In the genomic region with DNA sequence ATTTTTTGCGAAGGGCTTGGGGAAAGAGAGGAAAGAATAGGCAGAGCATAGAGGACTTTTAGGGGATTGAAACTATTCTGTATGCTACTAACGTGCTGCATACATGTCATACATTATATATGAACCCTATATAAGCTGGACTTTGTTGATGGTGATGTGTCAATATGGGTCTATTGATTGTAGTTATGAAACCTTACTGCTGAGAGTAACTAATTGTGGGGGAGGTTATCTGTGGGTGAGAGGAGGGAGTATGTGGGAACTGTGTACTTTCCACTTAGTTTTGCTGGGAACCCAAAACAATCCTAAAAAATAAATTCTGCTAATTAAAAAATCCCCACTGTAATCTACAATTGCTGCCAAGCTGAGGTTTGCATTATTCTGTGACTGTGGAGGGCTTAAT, we compare ENCODE assay signal across 10 cellular contexts. TPM values are rescaled to one million over a fixed set of nuclear protein-coding genes. Genes with fewer than 3 reads are reported as not detected.
"Had no signal": no experiment of that assay in that cellular context is flagged by ENCODE, and none has a peak within 500 bp of the region (broad histone marks: within the 10 kb centered on the region; RNA-seq: fewer than 3 reads in every experiment).

No MANE protein-coding gene starts in this region.

- H3K4me3 Mint-ChIP-seq: GM23338, H9, IgD-negative memory B cell had no signal

- FAIRE-seq: H1, H54, HTR-8/SVneo had no signal

- H3K4me3 ChIP-seq: GM23338 had no signal

- H3K4me1 Mint-ChIP-seq: GM23338, H9, IgD-negative memory B cell had no signal

- H3K27ac ChIP-seq: KMS-11 had no signal

- H3K27ac Mint-ChIP-seq: GM23338, H9, IgD-negative memory B cell had no signal

- H3K36me3 Mint-ChIP-seq: IgD-negative memory B cell had no signal

- ATAC-seq: GM23338 had no signal

- H3K4me2 ChIP-seq: GM23338, KMS-11 had no signal

- DNase-seq: H9, HCEC 1CT, KBM-7 had no signal

RNA-seq across cellular contexts. Expression of a gene that starts 15.3 kb away (rescaled TPM):
- total RNA-seq: H1, H9, HT-29 had no signal
- polyA plus RNA-seq: GM23338, H1, IgD-negative memory B cell had no signal
